ENCODE assay signal across 26 cellular contexts in genomic region chr11:125228425-125228824, GRCh38.
"Had no signal": no experiment of that assay in that cellular context is flagged by ENCODE, and none has a peak within 500 bp of the region (broad histone marks: within the 10 kb centered on the region; RNA-seq: fewer than 3 reads in every experiment).

No MANE protein-coding gene starts in this region.

- FAIRE-seq: islet of Langerhans had no signal

- H3K36me3 Mint-ChIP-seq: mesothelial cell of epicardium, naive B cell had no signal

- ATAC-seq: activated T-helper 17 cell treated with anti-CD3 and anti-CD28 coated beads, Interleukin-2, amount 50 U/mL, for 72 hours; foreskin keratinocyte; heart right ventricle; left ventricle myocardium superior; right cardiac atrium had no signal

- H3K27ac ChIP-seq: esophagus muscularis mucosa, foreskin keratinocyte, heart right ventricle, neutrophil, spleen, transverse colon had no signal

- H3K4me1 Mint-ChIP-seq: activated CD4-positive, alpha-beta memory T cell treated with anti-CD3 and anti-CD28 coated beads, Interleukin-2, amount 10 ng/mL, durations not matched to agents 7 days and 5 days; activated CD4-positive, alpha-beta T cell treated with anti-CD3 and anti-CD28 coated beads, Interleukin-2, amount 10 ng/mL, durations not matched to agents 7 days and 5 days; activated T-helper 17 cell treated with anti-CD3 and anti-CD28 coated beads, Interleukin-2, amount 50 U/mL, for 72 hours; naive B cell had no signal

- H3K27me3 Mint-ChIP-seq: activated CD4-positive, alpha-beta T cell treated with anti-CD3 and anti-CD28 coated beads, Interleukin-2, amount 10 ng/mL, durations not matched to agents 7 days and 5 days; progenitor cell of endocrine pancreas had no signal

- H3K4me3 ChIP-seq: esophagus muscularis mucosa, heart right ventricle, spleen, transverse colon had no signal

- H3K4me3 Mint-ChIP-seq: activated CD4-positive, alpha-beta memory T cell treated with anti-CD3 and anti-CD28 coated beads, Interleukin-2, amount 10 ng/mL, durations not matched to agents 7 days and 5 days; activated CD4-positive, alpha-beta T cell treated with anti-CD3 and anti-CD28 coated beads, Interleukin-2, amount 10 ng/mL, durations not matched to agents 7 days and 5 days; activated T-cell treated with anti-CD3 and anti-CD28 coated beads, Interleukin-2, amount 50 U/mL, for 24 hours; activated T-helper 17 cell treated with anti-CD3 and anti-CD28 coated beads, Interleukin-2, amount 50 U/mL, for 72 hours; mesothelial cell of epicardium; naive B cell; nephron progenitor cell; T-helper 1 cell treated with Interleukin-12 subunit alpha and Interleukin-12 subunit beta and Interleukin-4 antibody, amounts not matched to agents 30 μg/mL and 1 μg/mL, for 36 hours had no signal

- H3K36me3 ChIP-seq: esophagus muscularis mucosa, heart right ventricle, neutrophil, spleen, transverse colon had no signal

- H3K27ac Mint-ChIP-seq: activated CD4-positive, alpha-beta memory T cell treated with anti-CD3 and anti-CD28 coated beads, Interleukin-2, amount 10 ng/mL, durations not matched to agents 7 days and 5 days; activated CD4-positive, alpha-beta T cell treated with anti-CD3 and anti-CD28 coated beads, Interleukin-2, amount 10 ng/mL, durations not matched to agents 7 days and 5 days; activated T-cell treated with anti-CD3 and anti-CD28 coated beads, Interleukin-2, amount 50 U/mL, for 24 hours; activated T-helper 17 cell treated with anti-CD3 and anti-CD28 coated beads, Interleukin-2, amount 50 U/mL, for 72 hours; mesothelial cell of epicardium; naive B cell; nephron progenitor cell; progenitor cell of endocrine pancreas; T-helper 1 cell treated with Interleukin-12 subunit alpha and Interleukin-12 subunit beta and Interleukin-4 antibody, amounts not matched to agents 30 μg/mL and 1 μg/mL, for 36 hours had no signal

- H3K9me3 ChIP-seq: esophagus muscularis mucosa, heart right ventricle, neutrophil, spleen, transverse colon had no signal

- H3K27me3 ChIP-seq: esophagus muscularis mucosa, heart right ventricle, transverse colon had no signal

- H3K9me3 Mint-ChIP-seq: activated CD4-positive, alpha-beta memory T cell treated with anti-CD3 and anti-CD28 coated beads, Interleukin-2, amount 10 ng/mL, durations not matched to agents 7 days and 5 days; activated CD4-positive, alpha-beta T cell treated with anti-CD3 and anti-CD28 coated beads, Interleukin-2, amount 10 ng/mL, durations not matched to agents 7 days and 5 days; activated T-cell treated with anti-CD3 and anti-CD28 coated beads, Interleukin-2, amount 50 U/mL, for 24 hours; activated T-helper 17 cell treated with anti-CD3 and anti-CD28 coated beads, Interleukin-2, amount 50 U/mL, for 72 hours; mesothelial cell of epicardium; naive B cell; nephron progenitor cell; T-helper 1 cell treated with Interleukin-12 subunit alpha and Interleukin-12 subunit beta and Interleukin-4 antibody, amounts not matched to agents 30 μg/mL and 1 μg/mL, for 36 hours had no signal

- H3K4me1 ChIP-seq: foreskin keratinocyte, transverse colon had no signal

- DNase-seq: activated CD4-positive, alpha-beta memory T cell treated with anti-CD3 and anti-CD28 coated beads, Interleukin-2, amount 10 ng/mL, durations not matched to agents 7 days and 5 days; activated CD4-positive, alpha-beta T cell treated with anti-CD3 and anti-CD28 coated beads for 1 hour; activated CD4-positive, alpha-beta T cell treated with anti-CD3 and anti-CD28 coated beads, Interleukin-2, amount 10 ng/mL, durations not matched to agents 7 days and 5 days; activated CD8-positive, alpha-beta memory T cell treated with anti-CD3 and anti-CD28 coated beads, Interleukin-2, amount 50 U/mL, for 48 hours; activated gamma-delta T cell treated with Interleukin-2 at 50 U/mL for 16 hours; activated naive CD4-positive, alpha-beta T cell treated with anti-CD3 and anti-CD28 coated beads, Interleukin-2, amount 50 U/mL, for 16 hours; activated T-cell treated with anti-CD3 and anti-CD28 coated beads, Interleukin-2, amount 50 U/mL, for 24 hours; amygdala; central memory CD4-positive, alpha-beta T cell; foreskin keratinocyte; heart right ventricle; left ventricle myocardium superior; naive B cell; nephron progenitor cell; right cardiac atrium; spleen; stimulated activated naive CD4-positive, alpha-beta T cell treated with Interleukin-2 at 50 U/mL for 16 hours; T-helper 9 cell; transverse colon had no signal
